Comparison of ENCODE assay signal across 12 cellular contexts in the genomic region with DNA sequence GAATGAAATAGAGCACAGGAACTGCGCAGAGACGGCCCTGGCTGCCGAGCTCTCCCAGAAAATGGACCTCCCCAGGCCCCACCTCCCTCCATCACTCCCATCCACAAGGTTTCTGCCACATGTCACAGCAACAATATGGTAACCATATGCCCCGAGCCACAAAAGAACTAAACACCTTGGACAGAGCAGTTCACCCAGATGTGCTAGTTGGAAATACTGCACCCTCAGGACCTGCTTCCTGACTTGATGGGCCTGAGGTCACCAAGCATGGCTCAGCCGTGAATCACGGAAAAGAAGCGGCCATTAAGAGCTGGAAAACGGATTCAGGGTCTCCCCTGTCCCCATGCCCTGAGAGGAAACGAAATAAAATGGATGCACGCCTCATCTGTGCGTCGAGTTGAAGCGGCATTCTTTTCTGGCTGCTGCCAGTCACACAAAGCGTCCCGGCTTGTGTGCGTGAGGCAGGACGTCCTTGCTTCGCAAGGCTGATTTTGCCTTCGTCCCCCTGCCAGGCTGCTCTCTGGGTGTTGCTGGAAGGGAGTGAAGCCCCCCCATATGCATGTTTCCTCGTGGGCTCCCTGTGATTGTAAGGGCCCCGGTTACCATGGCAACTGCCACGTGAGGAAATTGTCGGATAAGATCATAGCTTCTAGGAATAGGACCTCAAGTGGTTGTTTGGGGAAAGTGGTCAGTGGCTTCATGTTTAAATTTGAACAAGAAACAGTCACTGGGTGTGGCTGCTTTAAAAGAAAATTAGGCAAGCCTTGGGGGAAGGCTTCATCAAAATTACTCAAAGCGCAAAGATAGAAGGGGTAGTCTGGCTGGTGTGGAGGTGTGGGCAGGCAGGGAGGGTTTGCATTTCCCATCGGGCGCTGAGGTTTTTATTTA. TPM values are rescaled to one million over a fixed set of nuclear protein-coding genes. Genes with fewer than 3 reads are reported as not detected.
DNase-seq lines count a peak whose midpoint lies in the region; ATAC-seq and TF ChIP-seq lines count a peak whose summit lies in the region.
"Had no signal": no experiment of that assay in that cellular context is flagged by ENCODE, and none has a peak within 500 bp of the region (broad histone marks: within the 10 kb centered on the region; RNA-seq: fewer than 3 reads in every experiment).

No MANE protein-coding gene starts in this region.

- no peak overlapping the region for H3K4me3 ChIP-seq in fibroblast of the aortic adventitia (ENCODE audit: low read depth, low read length)

- DNase-seq in activated naive CD8-positive, alpha-beta T cell treated with anti-CD3 and anti-CD28 coated beads, Interleukin-2, amount 50 U/mL, for 24 hours: no peak
- DNase-seq in SK-N-DZ (ENCODE audit: low spot score) (peak; percentile 0), fibroblast of the aortic adventitia (ENCODE audit: low read depth) (peak; percentile 70)
- no peak for DNase-seq in stimulated activated naive B cell treated with anti-CD40 and anti-IgM and Interleukin-4, amounts not matched to agents 10 μg/mL and 1 μg/mL and 100 μg/mL, for 72 hours
- DNase-seq: activated CD4-positive, alpha-beta T cell treated with anti-CD3 and anti-CD28 coated beads for 1 hour; kidney glomerular epithelial cell; NCI-H1048 had no signal

- H3K4me1 Mint-ChIP-seq in activated naive CD8-positive, alpha-beta T cell (ENCODE audit: low read depth): peaks cover 84% of the 10 kb centered on the region
- peaks cover 74% of the 10 kb centered on the region for H3K4me1 Mint-ChIP-seq in activated naive CD8-positive, alpha-beta T cell treated with anti-CD3 and anti-CD28 coated beads, Interleukin-2, amount 50 U/mL, for 24 hours
- H3K4me1 Mint-ChIP-seq in stimulated activated naive B cell treated with anti-CD40 and anti-IgM and Interleukin-4, amounts not matched to agents 10 μg/mL and 1 μg/mL and 100 μg/mL, for 72 hours: peaks cover 56 to 89% of the 10 kb centered on the region in 2 donors

- peak; percentile 28 for TF ChIP-seq CTCF in fibroblast of the aortic adventitia (IDR thresholded peaks at IDR 0.05; ENCODE audit: insufficient read depth, low read length)

- H3K36me3 Mint-ChIP-seq in activated naive CD8-positive, alpha-beta T cell: peaks cover 6% of the 10 kb centered on the region
- H3K36me3 Mint-ChIP-seq in activated naive CD8-positive, alpha-beta T cell treated with anti-CD3 and anti-CD28 coated beads, Interleukin-2, amount 50 U/mL, for 24 hours (ENCODE audit: low read depth): peaks cover 13% of the 10 kb centered on the region
- peaks cover 30 to 49% of the 10 kb centered on the region in 2 donors for H3K36me3 Mint-ChIP-seq in stimulated activated naive B cell treated with anti-CD40 and anti-IgM and Interleukin-4, amounts not matched to agents 10 μg/mL and 1 μg/mL and 100 μg/mL, for 72 hours

- no peaks in the 10 kb centered on the region for H3K9me3 Mint-ChIP-seq in activated naive CD8-positive, alpha-beta T cell (ENCODE audit: low read depth)
- no peaks in the 10 kb centered on the region for H3K9me3 Mint-ChIP-seq in activated naive CD8-positive, alpha-beta T cell treated with anti-CD3 and anti-CD28 coated beads, Interleukin-2, amount 50 U/mL, for 24 hours
- no peaks in the 10 kb centered on the region for H3K9me3 Mint-ChIP-seq in stimulated activated naive B cell treated with anti-CD40 and anti-IgM and Interleukin-4, amounts not matched to agents 10 μg/mL and 1 μg/mL and 100 μg/mL, for 72 hours

- H3K27ac Mint-ChIP-seq in activated naive CD8-positive, alpha-beta T cell: peak overlapping the region; percentile 58
- no peak overlapping the region for H3K27ac Mint-ChIP-seq in activated naive CD8-positive, alpha-beta T cell treated with anti-CD3 and anti-CD28 coated beads, Interleukin-2, amount 50 U/mL, for 24 hours
- peak overlapping the region; percentile 74 for H3K27ac Mint-ChIP-seq in stimulated activated naive B cell treated with anti-CD40 and anti-IgM and Interleukin-4, amounts not matched to agents 10 μg/mL and 1 μg/mL and 100 μg/mL, for 72 hours

- H3K27me3 Mint-ChIP-seq in activated naive CD8-positive, alpha-beta T cell: no peaks in the 10 kb centered on the region
- H3K27me3 Mint-ChIP-seq in activated naive CD8-positive, alpha-beta T cell treated with anti-CD3 and anti-CD28 coated beads, Interleukin-2, amount 50 U/mL, for 24 hours: no peaks in the 10 kb centered on the region
- H3K27me3 Mint-ChIP-seq in stimulated activated naive B cell treated with anti-CD40 and anti-IgM and Interleukin-4, amounts not matched to agents 10 μg/mL and 1 μg/mL and 100 μg/mL, for 72 hours: no peaks in the 10 kb centered on the region

- no peak for ATAC-seq in activated naive CD8-positive, alpha-beta T cell treated with anti-CD3 and anti-CD28 coated beads, Interleukin-2, amount 50 U/mL, for 24 hours
- ATAC-seq in stimulated activated naive B cell treated with anti-CD40 and anti-IgM and Interleukin-4, amounts not matched to agents 10 μg/mL and 1 μg/mL and 100 μg/mL, for 72 hours (replicated peaks): no peak
- ATAC-seq in activated CD4-positive, CD25-positive, alpha-beta regulatory T cell treated with anti-CD3 and anti-CD28 coated beads, Interleukin-2, amount 50 U/mL, for 24 hours: no peak
- ATAC-seq in HG02938 (IDR thresholded peaks at IDR 0.05; ENCODE audit: unreplicated experiment): no peak
- ATAC-seq in HG03139 (IDR thresholded peaks at IDR 0.05; ENCODE audit: unreplicated experiment): no peak
- ATAC-seq: Panc1 had no signal

- H3K4me3 Mint-ChIP-seq in activated naive CD8-positive, alpha-beta T cell: peak overlapping the region; percentile 20
- H3K4me3 Mint-ChIP-seq in activated naive CD8-positive, alpha-beta T cell treated with anti-CD3 and anti-CD28 coated beads, Interleukin-2, amount 50 U/mL, for 24 hours: no peak overlapping the region
- no peak overlapping the region for H3K4me3 Mint-ChIP-seq in stimulated activated naive B cell treated with anti-CD40 and anti-IgM and Interleukin-4, amounts not matched to agents 10 μg/mL and 1 μg/mL and 100 μg/mL, for 72 hours

RNA-seq across cellular contexts. Expression of a gene that starts 51.7 kb away (rescaled TPM):
- not detected in 2 replicates for polyA plus RNA-seq in SK-N-DZ (2014; cell fraction: cytosol; rRNA removed)
- polyA plus RNA-seq in SK-N-DZ (2014; cell fraction: nucleus; rRNA removed): not detected in 2 replicates
- 2.6 and 10.1 TPM in 2 replicates for total RNA-seq in fibroblast of the aortic adventitia (ENCODE audit: low replicate concordance)

Comparison
In these comparisons a context has a peak if more than half of its experiments do, and no peak if none do; other contexts are left out.
1. DNase-seq: peak in SK-N-DZ (single experiment) and fibroblast of the aortic adventitia (single experiment); none in activated naive CD8-positive, alpha-beta T cell treated with anti-CD3 and anti-CD28 coated beads, Interleukin-2, amount 50 U/mL, for 24 hours (single experiment) and stimulated activated naive B cell treated with anti-CD40 and anti-IgM and Interleukin-4, amounts not matched to agents 10 μg/mL and 1 μg/mL and 100 μg/mL, for 72 hours (single experiment).